In the genomic region with DNA sequence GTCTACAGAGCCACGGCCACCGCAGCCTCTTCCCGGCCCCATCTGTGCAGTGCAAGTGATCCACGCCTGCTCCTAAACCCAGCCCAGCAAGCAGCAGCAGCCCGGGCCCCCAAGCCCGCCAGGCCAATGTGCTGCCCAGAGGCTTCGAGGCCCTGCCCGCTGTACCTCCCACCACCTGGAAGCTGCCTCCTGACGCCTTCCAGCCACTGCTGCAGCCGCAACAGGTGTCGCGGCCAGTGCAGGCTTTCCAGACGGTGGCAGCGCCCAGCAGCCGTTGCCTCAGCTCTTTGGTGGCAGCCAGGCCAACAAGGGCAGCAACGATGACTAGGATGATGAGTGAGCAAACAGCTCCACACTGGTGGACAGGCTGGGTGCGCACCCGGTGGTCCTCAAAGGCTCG, we compare ENCODE assay signal across 16 cellular contexts.
"Had no signal": no experiment of that assay in that cellular context is flagged by ENCODE, and none has a peak within 500 bp of the region (broad histone marks: within the 10 kb centered on the region; RNA-seq: fewer than 3 reads in every experiment).

No MANE protein-coding gene starts in this region.

- H3K4me1 ChIP-seq: ascending aorta, esophagus muscularis mucosa, right lobe of liver, upper lobe of left lung had no signal

- H3K27ac ChIP-seq: ascending aorta, brain microvascular endothelial cell, esophagus muscularis mucosa, right lobe of liver, upper lobe of left lung had no signal

- H3K36me3 ChIP-seq: ascending aorta, brain microvascular endothelial cell, esophagus muscularis mucosa, right lobe of liver, upper lobe of left lung had no signal

- ATAC-seq: activated CD4-positive, alpha-beta T cell treated with anti-CD3 and anti-CD28 coated beads for 36 hours; effector memory CD8-positive, alpha-beta T cell; stimulated activated naive CD8-positive, alpha-beta T cell treated with anti-CD3 and anti-CD28 coated beads, Interleukin-15, Interleukin-2, amounts not matched to agents 100 U/mL and 50 U/mL, for 24 hours had no signal

- DNase-seq: activated CD4-positive, alpha-beta T cell treated with anti-CD3 and anti-CD28 coated beads, Interleukin-2, amount 50 U/mL, for 4 hours; activated CD8-positive, alpha-beta memory T cell treated with anti-CD3 and anti-CD28 coated beads for 24 hours; activated CD8-positive, alpha-beta memory T cell treated with anti-CD3 and anti-CD28 coated beads, Interleukin-2, amount 50 U/mL, for 4 hours; activated T-cell treated with anti-CD3 and anti-CD28 coated beads, Interleukin-2, amount 50 U/mL, for 24 hours; central memory CD4-positive, alpha-beta T cell; effector memory CD8-positive, alpha-beta T cell; glutamatergic neuron; stimulated activated CD4-positive, alpha-beta T cell treated with anti-CD3 and anti-CD28 coated beads, Interleukin-4, amount 100 ng/mL, for 1 hour; stimulated activated naive CD8-positive, alpha-beta T cell treated with anti-CD3 and anti-CD28 coated beads, Interleukin-15, Interleukin-2, amounts not matched to agents 100 U/mL and 50 U/mL, for 24 hours; T-helper 1 cell had no signal

- H3K9me3 ChIP-seq: ascending aorta, esophagus muscularis mucosa, right lobe of liver, upper lobe of left lung had no signal

- H3K4me3 ChIP-seq: ascending aorta, esophagus muscularis mucosa, right lobe of liver, upper lobe of left lung had no signal

- H3K27me3 ChIP-seq: ascending aorta, brain microvascular endothelial cell, right lobe of liver, upper lobe of left lung had no signal
